Comparison of ENCODE assay signal across 28 cellular contexts in genomic region chr13:68078457-68078856, GRCh38.
"Had no signal": no experiment of that assay in that cellular context is flagged by ENCODE, and none has a peak within 500 bp of the region (broad histone marks: within the 10 kb centered on the region; RNA-seq: fewer than 3 reads in every experiment).

No MANE protein-coding gene starts in this region.

- H3K36me3 ChIP-seq: adrenal gland, esophagus squamous epithelium, WERI-Rb-1 had no signal

- FAIRE-seq: frontal cortex had no signal

- H3K4me1 ChIP-seq: adrenal gland, body of pancreas, esophagus squamous epithelium had no signal

- H3K4me3 ChIP-seq: adrenal gland, body of pancreas, coronary artery, dorsolateral prefrontal cortex, esophagus squamous epithelium had no signal

- H3K27me3 ChIP-seq: adrenal gland, body of pancreas, esophagus squamous epithelium had no signal

- DNase-seq: activated B cell treated with CpG ODN at 0.5 μM for 24 hours; activated CD4-positive, alpha-beta memory T cell treated with anti-CD3 and anti-CD28 coated beads for 36 hours; activated CD4-positive, alpha-beta T cell treated with anti-CD3 and anti-CD28 coated beads for 48 hours; activated CD4-positive, alpha-beta T cell treated with anti-CD3 and anti-CD28 coated beads, Interleukin-2, amount 50 U/mL, for 1 hour; activated CD8-positive, alpha-beta memory T cell treated with anti-CD3 and anti-CD28 coated beads, Interleukin-2, amount 10 ng/mL, durations not matched to agents 7 days and 5 days; activated CD8-positive, alpha-beta memory T cell treated with anti-CD3 and anti-CD28 coated beads, Interleukin-2, amount 50 U/mL, for 4 hours; activated CD8-positive, alpha-beta T cell treated with anti-CD3 and anti-CD28 coated beads, Interleukin-2, amount 10 ng/mL, durations not matched to agents 7 days and 5 days; activated effector memory CD4-positive, alpha-beta T cell treated with anti-CD3 and anti-CD28 coated beads, Interleukin-2, amount 50 U/mL, for 16 hours; activated naive CD4-positive, alpha-beta T cell treated with anti-CD3 and anti-CD28 coated beads for 36 hours; activated naive CD8-positive, alpha-beta T cell treated with anti-CD3 and anti-CD28 coated beads for 36 hours; activated naive CD8-positive, alpha-beta T cell treated with anti-CD3 and anti-CD28 coated beads, Interleukin-2, amount 50 U/mL, for 24 hours; activated T-cell treated with anti-CD3 and anti-CD28 coated beads, Interleukin-2, amount 50 U/mL, for 1 hour; activated T-cell treated with anti-CD3 and anti-CD28 coated beads, Interleukin-2, amount 50 U/mL, for 48 hours; adrenal gland; amygdala; aorta; body of pancreas; dorsolateral prefrontal cortex; effector memory CD4-positive, alpha-beta T cell; endodermal cell; esophagus squamous epithelium; T-helper 1 cell; T-helper 17 cell; T1000; WERI-Rb-1 had no signal

- H3K27ac ChIP-seq: adrenal gland, body of pancreas, coronary artery, dorsolateral prefrontal cortex, esophagus squamous epithelium, WERI-Rb-1 had no signal

- H3K9me3 ChIP-seq: adrenal gland, body of pancreas had no signal

- ATAC-seq: activated CD4-positive, CD25-positive, alpha-beta regulatory T cell treated with anti-CD3 and anti-CD28 coated beads, Interleukin-2, amount 50 U/mL, for 24 hours; activated CD8-positive, alpha-beta memory T cell treated with anti-CD3 and anti-CD28 coated beads, Interleukin-2, amount 10 ng/mL, durations not matched to agents 7 days and 5 days; activated CD8-positive, alpha-beta T cell treated with anti-CD3 and anti-CD28 coated beads, Interleukin-2, amount 10 ng/mL, durations not matched to agents 7 days and 5 days; activated naive CD8-positive, alpha-beta T cell treated with anti-CD3 and anti-CD28 coated beads, Interleukin-2, amount 50 U/mL, for 24 hours; body of pancreas; T-helper 17 cell had no signal
